9 cellular contexts compared by ENCODE assay signal in the genomic region with DNA sequence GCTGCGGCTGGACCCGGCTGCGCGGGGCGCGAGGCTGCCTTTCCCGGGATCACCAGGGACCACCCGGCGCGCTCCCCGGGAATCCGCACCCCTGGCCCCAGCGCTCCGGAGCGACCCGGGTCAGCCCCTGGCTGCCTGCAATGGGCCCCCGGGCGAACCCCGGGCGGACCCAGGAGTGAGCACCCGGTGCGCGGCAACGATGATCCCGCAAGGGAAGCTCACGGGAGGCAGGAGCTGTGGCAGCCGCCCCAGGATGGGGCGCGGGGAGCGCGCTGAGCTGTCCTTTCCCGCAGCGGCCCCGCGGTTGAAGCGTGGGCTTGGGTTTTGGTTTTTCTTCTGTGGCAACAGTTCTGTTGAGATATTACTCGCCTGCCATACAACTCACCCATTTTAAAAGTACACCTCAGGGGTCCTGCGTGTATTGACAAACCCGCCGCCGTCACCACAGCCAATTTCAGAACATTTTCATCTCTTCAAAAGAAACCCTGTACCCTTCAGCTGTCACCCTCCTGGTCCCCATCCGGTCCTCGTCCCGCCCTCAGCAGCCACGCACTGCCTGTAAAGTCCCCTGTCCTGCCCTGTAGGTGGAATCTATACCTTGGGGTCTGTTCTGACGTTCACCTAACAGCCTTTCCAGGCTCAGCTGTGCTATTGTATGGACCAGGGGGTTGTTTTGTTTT. TPM values are rescaled to one million over a fixed set of nuclear protein-coding genes. Genes with fewer than 3 reads are reported as not detected.
A peak's percentile ranks its signal among the peaks of the same experiment; 100 is the strongest.
DNase-seq lines count a peak whose midpoint lies in the region; ATAC-seq and TF ChIP-seq lines count a peak whose summit lies in the region.
"Had no signal": no experiment of that assay in that cellular context is flagged by ENCODE, and none has a peak within 500 bp of the region (broad histone marks: within the 10 kb centered on the region; RNA-seq: fewer than 3 reads in every experiment).

No MANE protein-coding gene starts in this region.

- peaks cover 6% of the 10 kb centered on the region for H3K36me3 Mint-ChIP-seq in CD8-positive, alpha-beta T cell
- peaks cover 4% of the 10 kb centered on the region for H3K36me3 Mint-ChIP-seq in effector memory CD8-positive, alpha-beta T cell (ENCODE audit: insufficient read depth)

- H3K4me3 Mint-ChIP-seq in CD8-positive, alpha-beta T cell: peak overlapping the region; percentile 80
- H3K4me3 Mint-ChIP-seq in effector memory CD8-positive, alpha-beta T cell: peak overlapping the region; percentile 53 to 55

- peaks cover 22% of the 10 kb centered on the region for H4K20me1 ChIP-seq in SK-N-SH (ENCODE audit: insufficient read depth)

- H3K4me1 ChIP-seq in CD8-positive, alpha-beta T cell (ENCODE audit: insufficient read depth, low read length): peaks cover 14% of the 10 kb centered on the region
- H3K4me1 ChIP-seq in SK-N-SH (ENCODE audit: control insufficient read depth in 1 of 2, insufficient read depth in 2 of 2, low read depth in 1 of 2, low read length in 1 of 2): peaks cover 5 to 14% of the 10 kb centered on the region in 2 experiments; a peak in 1 of 4 replicates
- no peaks in the 10 kb centered on the region for H3K4me1 ChIP-seq in trophoblast cell (ENCODE audit: control insufficient read depth in 1 of 2, insufficient read depth in 2 of 2, low read length in 2 of 2)

- H3K27me3 Mint-ChIP-seq in CD8-positive, alpha-beta T cell (ENCODE audit: low read depth): peaks cover 16% of the 10 kb centered on the region
- peaks cover 28 to 33% of the 10 kb centered on the region in 2 donors for H3K27me3 Mint-ChIP-seq in effector memory CD8-positive, alpha-beta T cell

- H3K4ac ChIP-seq in trophoblast cell (ENCODE audit: low read depth, low read length): no peak overlapping the region

- H3K27me3 ChIP-seq in CD8-positive, alpha-beta T cell (ENCODE audit: insufficient read depth, low read length): peaks cover 4% of the 10 kb centered on the region
- H3K27me3 ChIP-seq in SK-N-SH (ENCODE audit: insufficient read depth) (peaks cover 68% of the 10 kb centered on the region), trophoblast cell (ENCODE audit: insufficient read depth, low read length) (peaks cover 20% of the 10 kb centered on the region)

- H3K27ac ChIP-seq in CD8-positive, alpha-beta T cell (ENCODE audit: low read depth, low read length): no peak overlapping the region
- H3K27ac ChIP-seq in SK-N-SH (ENCODE audit: low read depth in 2 of 2, low read length in 1 of 2) (no peak overlapping the region), trophoblast cell (ENCODE audit: low read depth, low read length) (no peak overlapping the region)

- H2BK5ac ChIP-seq in trophoblast cell (ENCODE audit: low read depth, low read length, poor library complexity): no peak overlapping the region

- no peak overlapping the region for H4K12ac ChIP-seq in trophoblast cell (ENCODE audit: low read depth, low read length)

- H3K79me1 ChIP-seq in trophoblast cell (ENCODE audit: low read length): no peaks in the 10 kb centered on the region

- H3K9me3 ChIP-seq in CD8-positive, alpha-beta T cell (ENCODE audit: low read length): no peaks in the 10 kb centered on the region
- H3K9me3 ChIP-seq in SK-N-SH: no peaks in the 10 kb centered on the region
- peaks cover 3% of the 10 kb centered on the region for H3K9me3 ChIP-seq in trophoblast cell (ENCODE audit: insufficient read depth, low read depth, low read length)

- no peaks in the 10 kb centered on the region for H3K9me2 ChIP-seq in SK-N-SH

- H2AFZ ChIP-seq in SK-N-SH (ENCODE audit: low read depth) (no peak overlapping the region), trophoblast cell (ENCODE audit: insufficient read depth, low read length, poor library complexity) (no peak overlapping the region)

- no peaks in the 10 kb centered on the region for H3K79me2 ChIP-seq in SK-N-SH (ENCODE audit: insufficient read depth)
- no peaks in the 10 kb centered on the region for H3K79me2 ChIP-seq in trophoblast cell (ENCODE audit: control insufficient read depth, insufficient read depth, low read length, poor library complexity)

- H3K18ac ChIP-seq in trophoblast cell (ENCODE audit: low read length): no peak overlapping the region

- H3K4me2 ChIP-seq in SK-N-SH (no peak overlapping the region; the same call in 1 of the 2 replicates), trophoblast cell (ENCODE audit: low read length) (no peak overlapping the region)

- peak overlapping the region; percentile 52 for H3K4me3 ChIP-seq in CD8-positive, alpha-beta T cell (ENCODE audit: low read depth, low read length)
- H3K4me3 ChIP-seq in SK-N-SH (ENCODE audit: low read depth in 2 of 2, low read length in 1 of 2): no peak overlapping the region; a peak in 1 of 4 replicates
- H3K4me3 ChIP-seq in trophoblast cell (ENCODE audit: low read depth, low read length): no peak overlapping the region

- H4K91ac ChIP-seq in trophoblast cell (ENCODE audit: low read depth, low read length): no peak overlapping the region

- H3K14ac ChIP-seq in trophoblast cell (ENCODE audit: low read length): no peak overlapping the region

- H3K36me3 ChIP-seq in CD8-positive, alpha-beta T cell (ENCODE audit: insufficient read depth, low read length): peaks cover 3% of the 10 kb centered on the region
- H3K36me3 ChIP-seq in SK-N-SH (replicated peaks in 1 of 2; ENCODE audit: control insufficient read depth in 1 of 2, insufficient read depth in 2 of 2, low read length in 1 of 2) (peaks cover 0 to 8% of the 10 kb centered on the region in 2 experiments), trophoblast cell (ENCODE audit: control insufficient read depth in 1 of 2, insufficient read depth in 2 of 2, low read length in 2 of 2) (peaks cover 5 to 9% of the 10 kb centered on the region in 2 experiments)

- H2BK120ac ChIP-seq in trophoblast cell (ENCODE audit: insufficient read depth, low read length, poor library complexity): no peak overlapping the region

- peaks cover 18% of the 10 kb centered on the region for H3K4me1 Mint-ChIP-seq in CD8-positive, alpha-beta T cell (ENCODE audit: low read depth)
- H3K4me1 Mint-ChIP-seq in effector memory CD8-positive, alpha-beta T cell (ENCODE audit: low read depth in 2 of 2): peaks cover 16 to 17% of the 10 kb centered on the region in 2 donors

- CTCF ChIA-PET in CD8-positive, alpha-beta T cell (lab: Charles Lee): interaction anchor here (0.9 to 1.1 kb wide), 2 partner anchors 16 to 98 kb away, joined by 4 to 5 read pairs; no protein-coding TSS in a partner anchor
- CTCF ChIA-PET in SK-N-SH (lab: Yijun Ruan, JAX): interaction anchor here (0.6 to 5.7 kb wide), 9 partner anchors 13 to 395 kb away, joined by 3 to 45 read pairs (median 5); partner anchors contain the start of gene CHMP6

- ATAC-seq in CD8-positive, alpha-beta T cell: peak; percentile 81
- ATAC-seq in effector memory CD8-positive, alpha-beta T cell (replicated peaks): peak; percentile 81

- no peak overlapping the region for H4K8ac ChIP-seq in trophoblast cell (ENCODE audit: low read depth, low read length)

- no peaks in the 10 kb centered on the region for H3K9me3 Mint-ChIP-seq in CD8-positive, alpha-beta T cell
- no peaks in the 10 kb centered on the region for H3K9me3 Mint-ChIP-seq in effector memory CD8-positive, alpha-beta T cell

- 3% methylated on average over 24 of the region's 46 CpGs for WGBS in SK-N-SH (ENCODE audit: low lambda C conversion rate)
- WGBS in trophoblast cell (ENCODE audit: extremely low coverage, insufficient coverage, insufficient read length): no CpG with 5 or more reads among the region's 46 CpGs

- POLR2A ChIA-PET in CD8-positive, alpha-beta T cell (lab: Charles Lee): interaction anchor here (1.9 kb wide), 1 partner anchor 14 kb away, joined by 10 read pairs; no protein-coding TSS in a partner anchor
- POLR2A ChIA-PET in SK-N-SH (lab: Yijun Ruan, JAX): no interaction called here

- peaks cover 27% of the 10 kb centered on the region for H3F3A ChIP-seq in SK-N-SH (replicated peaks; ENCODE audit: insufficient read depth)

- TF ChIP-seq EP300 in SK-N-SH (IDR thresholded peaks at IDR 0.05; ENCODE audit: borderline replicate concordance in 1 of 2, low read depth in 1 of 2, low read length in 1 of 2): no peak

- H2AK5ac ChIP-seq in trophoblast cell (ENCODE audit: low read length): no peak overlapping the region

- no peak overlapping the region for H2BK12ac ChIP-seq in trophoblast cell (ENCODE audit: low read length)

- H3K9ac ChIP-seq in SK-N-SH: no peak overlapping the region
- H3K9ac ChIP-seq in trophoblast cell (ENCODE audit: low read length): peak overlapping the region; percentile 15

- no peak overlapping the region for H3K23ac ChIP-seq in trophoblast cell (ENCODE audit: low read length)

- TF ChIP-seq CTCF in CD8-positive, alpha-beta T cell (IDR thresholded peaks at IDR 0.05): no peak
- TF ChIP-seq CTCF in SK-N-SH (IDR thresholded peaks at IDR 0.05): no peak

- intact Hi-C loops in CD8-positive, alpha-beta T cell (cut with DNase I, micrococcal nuclease): no loop called here

- DNase-seq in CD8-positive, alpha-beta T cell: peak in 1 of 7 experiments; percentile 62
- DNase-seq in SK-N-SH: peak; percentile 56
- DNase-seq in effector memory CD8-positive, alpha-beta T cell: no peak
- DNase-seq in trophoblast cell: no peak
- DNase-seq in NCI-H1092 treated with DMSO at 0.1 percent for 48 hours (lab: John Stamatoyannopoulos, UW): no peak
- no peak for DNase-seq in AML-193 (lab: John Stamatoyannopoulos, UW)
- DNase-seq in AG08396 (ENCODE audit: low spot score): no peak
- DNase-seq in effector CD4-positive, alpha-beta T cell: no peak
- DNase-seq: NCI-H510A treated with DMSO at 0.1 percent for 48 hours had no signal

- TF ChIP-seq RAD21 in SK-N-SH (IDR thresholded peaks at IDR 0.05; ENCODE audit: low read length): no peak

- no peak overlapping the region for H3K27ac Mint-ChIP-seq in CD8-positive, alpha-beta T cell
- H3K27ac Mint-ChIP-seq in effector memory CD8-positive, alpha-beta T cell: no peak overlapping the region

RNA-seq across cellular contexts. Expression of gene CHMP6, which starts 12.8 kb away (rescaled TPM):
- 10 to 100 TPM; 10.6 to 11.5 TPM for total RNA-seq in CD8-positive, alpha-beta T cell
- polyA plus RNA-seq in SK-N-SH (2012; rRNA removed): 44.1 and 44.3 TPM in 2 replicates
- 39.4 and 46.0 TPM in 2 replicates for polyA plus RNA-seq in SK-N-SH (2012; cell fraction: cytosol; rRNA removed)
- 24.7 and 32.2 TPM in 2 replicates for polyA plus RNA-seq in SK-N-SH (2012; cell fraction: nucleus; rRNA removed)
- 10.3 and 10.7 TPM in 2 replicates for polyA plus RNA-seq in trophoblast cell (2013)

RNA-seq across cellular contexts. Expression of gene BAIAP2, which starts 30.5 kb away (rescaled TPM):
- 1 to 10 TPM; 8.5 to 9.1 TPM for total RNA-seq in CD8-positive, alpha-beta T cell
- polyA plus RNA-seq in SK-N-SH (2012; rRNA removed): 15.5 and 19.8 TPM in 2 replicates
- 10.3 and 14.6 TPM in 2 replicates for polyA plus RNA-seq in SK-N-SH (2012; cell fraction: cytosol; rRNA removed)
- 39.2 and 39.3 TPM in 2 replicates for polyA plus RNA-seq in SK-N-SH (2012; cell fraction: nucleus; rRNA removed)
- polyA plus RNA-seq in trophoblast cell (2013): 81.6 and 88.1 TPM in 2 replicates
